Comparison of ENCODE assay signal across 8 cellular contexts in genomic region chr2:169693344-169693743, GRCh38. TPM values are rescaled to one million over a fixed set of nuclear protein-coding genes. Genes with fewer than 3 reads are reported as not detected.
DNase-seq lines count a peak whose midpoint lies in the region; ATAC-seq lines count a peak whose summit lies in the region.

No MANE protein-coding gene starts in this region.

- peaks cover 33% of the 10 kb centered on the region for H3K27me3 Mint-ChIP-seq in T-helper 1 cell treated with Interleukin-12 subunit alpha and Interleukin-12 subunit beta and Interleukin-4 antibody, amounts not matched to agents 30 μg/mL and 1 μg/mL, for 36 hours (ENCODE audit: low read depth)
- H3K27me3 Mint-ChIP-seq in immature natural killer cell (ENCODE audit: low read depth in 3 of 3), result peaks cover 18 to 37% (median 23%) of the 10 kb centered on the region in 3 donors

- H3K9ac ChIP-seq in GM23248, result peak overlapping the region; percentile 98

- H3K36me3 Mint-ChIP-seq in T-helper 1 cell treated with Interleukin-12 subunit alpha and Interleukin-12 subunit beta and Interleukin-4 antibody, amounts not matched to agents 30 μg/mL and 1 μg/mL, for 36 hours (ENCODE audit: low read depth), result peaks cover 4% of the 10 kb centered on the region
- peaks cover 3 to 8% (median 5%) of the 10 kb centered on the region in 3 donors for H3K36me3 Mint-ChIP-seq in immature natural killer cell

- peaks cover 22% of the 10 kb centered on the region for H3K9me3 Mint-ChIP-seq in T-helper 1 cell treated with Interleukin-12 subunit alpha and Interleukin-12 subunit beta and Interleukin-4 antibody, amounts not matched to agents 30 μg/mL and 1 μg/mL, for 36 hours
- peaks cover 2 to 13% (median 11%) of the 10 kb centered on the region in 6 donors for H3K9me3 Mint-ChIP-seq in immature natural killer cell

- no peaks in the 10 kb centered on the region for H3K9me3 ChIP-seq in GM23248 (ENCODE audit: low read depth)

- H3K27me3 ChIP-seq in ACC112 (ENCODE audit: insufficient read depth, low read length) (no peaks in the 10 kb centered on the region), GM23248 (replicated peaks; ENCODE audit: insufficient read depth) (no peaks in the 10 kb centered on the region)

- DNase-seq in GM23248 (peak; percentile 32), immature natural killer cell (peak in 2 of 3 donors; percentile 38 to 44), hepatic stellate cell (ENCODE audit: low spot score) (no peak), NCI-H2081 treated with DMSO at 0.1 percent for 48 hours (lab: John Stamatoyannopoulos, UW) (no peak)

- H3K79me2 ChIP-seq in ACC112 (ENCODE audit: control insufficient read depth, insufficient read depth, low read length, unreplicated experiment) (no peaks in the 10 kb centered on the region), GM23248 (ENCODE audit: insufficient read depth) (no peaks in the 10 kb centered on the region)

- no peaks in the 10 kb centered on the region for H4K20me1 ChIP-seq in GM23248 (ENCODE audit: insufficient read depth)

- no peaks in the 10 kb centered on the region for H3F3A ChIP-seq in GM23248 (ENCODE audit: insufficient read depth)

- H3K4me1 ChIP-seq in ACC112 (ENCODE audit: control insufficient read depth, insufficient read depth, low read length, unreplicated experiment), result peaks cover 15% of the 10 kb centered on the region
- peaks cover 12% of the 10 kb centered on the region; the same call in 1 of the 2 replicates for H3K4me1 ChIP-seq in GM23248 (ENCODE audit: insufficient read depth)

- no peak for ATAC-seq in GM19455 (IDR thresholded peaks at IDR 0.05; ENCODE audit: unreplicated experiment)
- ATAC-seq in GM21723 (IDR thresholded peaks at IDR 0.05; ENCODE audit: unreplicated experiment), result no peak

- peaks cover 13% of the 10 kb centered on the region for H3K4me1 Mint-ChIP-seq in T-helper 1 cell treated with Interleukin-12 subunit alpha and Interleukin-12 subunit beta and Interleukin-4 antibody, amounts not matched to agents 30 μg/mL and 1 μg/mL, for 36 hours (ENCODE audit: low read depth)
- peaks cover 17 to 18% of the 10 kb centered on the region in 2 donors for H3K4me1 Mint-ChIP-seq in immature natural killer cell

- H3K4me2 ChIP-seq in GM23248 (ENCODE audit: unreplicated experiment), result peak overlapping the region; percentile 81

- H3K9me2 ChIP-seq in GM23248 (ENCODE audit: insufficient read depth), result no peaks in the 10 kb centered on the region

- H3K27ac Mint-ChIP-seq in T-helper 1 cell treated with Interleukin-12 subunit alpha and Interleukin-12 subunit beta and Interleukin-4 antibody, amounts not matched to agents 30 μg/mL and 1 μg/mL, for 36 hours, result peak overlapping the region; percentile 91
- peak overlapping the region; percentile 96 to 99 (median 98) for H3K27ac Mint-ChIP-seq in immature natural killer cell

- H3K4me3 Mint-ChIP-seq in T-helper 1 cell treated with Interleukin-12 subunit alpha and Interleukin-12 subunit beta and Interleukin-4 antibody, amounts not matched to agents 30 μg/mL and 1 μg/mL, for 36 hours, result peak overlapping the region; percentile 87
- peak overlapping the region; percentile 87 to 95 (median 91) for H3K4me3 Mint-ChIP-seq in immature natural killer cell

- peak overlapping the region; percentile 34 for H2AFZ ChIP-seq in ACC112 (ENCODE audit: low read length, unreplicated experiment)
- peak overlapping the region; percentile 94 for H2AFZ ChIP-seq in GM23248

- in situ Hi-C loops in GM23248 (cut with MboI), result no loop called here

- WGBS in GM23248 (ENCODE audit: low coverage in 1 of 2, low lambda C conversion rate in 2 of 2, missing lambda C conversion rate in 2 of 2), 2 experiments, result 9 to 12% methylated on average over 4 of the region's 4 CpGs

- peak overlapping the region; percentile 76 for H3K4me3 ChIP-seq in ACC112 (ENCODE audit: low read depth, low read length)
- peak overlapping the region; percentile 90 for H3K4me3 ChIP-seq in GM23248

- H3K36me3 ChIP-seq in ACC112 (ENCODE audit: insufficient read depth, low read length) (no peaks in the 10 kb centered on the region), GM23248 (ENCODE audit: low read depth) (no peaks in the 10 kb centered on the region)

- H3K27ac ChIP-seq in ACC112 (ENCODE audit: low read depth, low read length) (peak overlapping the region; percentile 45; the same call in 1 of the 2 replicates), GM23248 (peak overlapping the region; percentile 85)

RNA-seq across cellular contexts. Expression of gene CFAP210, which starts 0.9 kb away (rescaled TPM):
- not detected in 2 replicates for total RNA-seq in GM23248 (2014; rRNA removed; shearing (Covaris generic))
- polyA plus RNA-seq in GM23248 (2016; fragmentation: Nextera tagmentation; extraction: Ambion mirVana) (0.11 TPM in 1 of 2 replicates, not detected in the other), immature natural killer cell (not detected)

RNA-seq across cellular contexts. Expression of gene PHOSPHO2, which starts 0.9 kb away (rescaled TPM):
- 0.86 and 2.4 TPM in 2 replicates for total RNA-seq in GM23248 (2014; rRNA removed; shearing (Covaris generic))
- polyA plus RNA-seq in GM23248 (2016; fragmentation: Nextera tagmentation; extraction: Ambion mirVana) (3.6 and 3.8 TPM in 2 replicates), immature natural killer cell (1 to 10 TPM; 2.5 to 4.5 (median 2.7) TPM)

RNA-seq across cellular contexts. Expression of gene KLHL23, which starts 40.3 kb away (rescaled TPM):
- 0.38 and 1.7 TPM in 2 replicates for total RNA-seq in GM23248 (2014; rRNA removed; shearing (Covaris generic))
- polyA plus RNA-seq in GM23248 (2016; fragmentation: Nextera tagmentation; extraction: Ambion mirVana) (0.26 and 0.62 TPM in 2 replicates), immature natural killer cell (1 to 10 TPM; 1.3 to 2.6 (median 2.5) TPM)

Comparison
In these comparisons a context has a peak if more than half of its experiments do, and no peak if none do; other contexts are left out.
1. DNase-seq: peak in GM23248 (single experiment) and immature natural killer cell (2 of 3); none in hepatic stellate cell (single experiment) and NCI-H2081 treated with DMSO at 0.1 percent for 48 hours (single experiment).